ENCODE assay signal across 15 cellular contexts in the genomic region with DNA sequence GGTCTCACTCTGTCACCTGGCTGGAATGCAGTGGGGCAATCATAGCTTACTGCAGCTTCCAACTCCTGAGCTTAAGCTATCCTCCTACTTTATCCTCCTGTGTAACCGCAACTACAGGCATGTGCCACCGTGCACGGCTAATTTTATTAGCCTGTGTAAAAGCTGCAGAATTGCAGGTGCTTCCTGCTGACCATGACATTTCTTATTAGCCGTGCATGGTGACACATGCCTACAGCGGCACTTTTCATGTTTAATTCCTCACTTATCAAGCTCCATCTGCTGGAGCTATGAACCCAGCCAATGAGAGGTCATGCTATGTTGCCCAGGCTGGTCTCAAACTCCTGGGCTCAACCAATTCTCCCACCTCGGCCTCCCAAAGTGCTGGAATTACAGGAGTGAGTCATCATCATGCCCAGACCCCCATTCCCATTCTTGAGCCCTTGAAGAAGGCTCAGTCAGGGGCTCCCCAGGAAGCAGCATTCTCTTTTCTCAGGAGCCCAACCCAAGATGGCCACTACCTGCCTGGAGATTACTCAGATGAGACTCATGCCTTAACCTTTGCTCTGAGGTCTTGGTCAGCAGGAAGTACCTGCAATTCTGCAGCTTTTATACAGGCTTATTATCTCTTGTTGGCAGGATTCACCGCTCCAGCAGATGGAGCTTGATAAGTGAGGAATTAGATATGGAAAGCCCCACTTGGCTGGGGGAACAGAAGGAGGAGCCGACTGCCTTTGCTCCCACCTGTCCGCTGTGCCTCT.
"Had no signal": no experiment of that assay in that cellular context is flagged by ENCODE, and none has a peak within 500 bp of the region (broad histone marks: within the 10 kb centered on the region; RNA-seq: fewer than 3 reads in every experiment).

No MANE protein-coding gene starts in this region.

- H3K27me3 ChIP-seq: testis, upper lobe of right lung had no signal

- H3K9me3 ChIP-seq: testis, upper lobe of right lung had no signal

- H3K4me1 ChIP-seq: testis, upper lobe of right lung had no signal

- H3K36me3 ChIP-seq: upper lobe of right lung had no signal

- H3K27me3 Mint-ChIP-seq: activated CD4-positive, alpha-beta T cell treated with anti-CD3 and anti-CD28 coated beads for 36 hours had no signal

- H3K9me3 Mint-ChIP-seq: stimulated activated naive CD8-positive, alpha-beta T cell treated with anti-CD3 and anti-CD28 coated beads, Interleukin-15, Interleukin-2, amounts not matched to agents 100 ng/mL and 50 ng/mL, for 24 hours had no signal

- DNase-seq: activated CD4-positive, alpha-beta T cell treated with anti-CD3 and anti-CD28 coated beads for 36 hours; activated CD8-positive, alpha-beta memory T cell treated with anti-CD3 and anti-CD28 coated beads, Interleukin-2, amount 50 U/mL, for 48 hours; activated CD8-positive, alpha-beta T cell treated with anti-CD3 and anti-CD28 coated beads for 36 hours; foreskin melanocyte; head of caudate nucleus; left ventricle myocardium superior; mesenchymal stem cell; occipital lobe; stimulated activated CD4-positive, alpha-beta T cell treated with anti-CD3 and anti-CD28 coated beads, Interleukin-4, amount 100 ng/mL, for 1 hour; stimulated activated CD8-positive, alpha-beta memory T cell treated with anti-CD3 and anti-CD28 coated beads, Interleukin-4, amount 100 ng/mL, for 48 hours; T-helper 9 cell; testis; upper lobe of right lung had no signal

- H3K27ac ChIP-seq: testis, upper lobe of right lung had no signal

- H3K4me1 Mint-ChIP-seq: activated CD4-positive, alpha-beta T cell treated with anti-CD3 and anti-CD28 coated beads for 36 hours; nephron had no signal

- H3K4me3 Mint-ChIP-seq: activated CD4-positive, alpha-beta T cell treated with anti-CD3 and anti-CD28 coated beads for 36 hours; activated CD8-positive, alpha-beta T cell treated with anti-CD3 and anti-CD28 coated beads for 36 hours; nephron; stimulated activated naive CD8-positive, alpha-beta T cell treated with anti-CD3 and anti-CD28 coated beads, Interleukin-15, Interleukin-2, amounts not matched to agents 100 ng/mL and 50 ng/mL, for 24 hours had no signal

- H3K27ac Mint-ChIP-seq: activated CD4-positive, alpha-beta T cell treated with anti-CD3 and anti-CD28 coated beads for 36 hours; activated CD8-positive, alpha-beta T cell treated with anti-CD3 and anti-CD28 coated beads for 36 hours; nephron; stimulated activated naive CD8-positive, alpha-beta T cell treated with anti-CD3 and anti-CD28 coated beads, Interleukin-15, Interleukin-2, amounts not matched to agents 100 ng/mL and 50 ng/mL, for 24 hours had no signal

- H3K4me3 ChIP-seq: testis, upper lobe of right lung had no signal
